ENCODE assay signal across 14 cellular contexts in genomic region chr13:28655566-28655965, GRCh38. TPM values are rescaled to one million over a fixed set of nuclear protein-coding genes. Genes with fewer than 3 reads are reported as not detected.
DNase-seq lines count a peak whose midpoint lies in the region; ATAC-seq, FAIRE-seq and TF ChIP-seq lines count a peak whose summit lies in the region.
"Had no signal": no experiment of that assay in that cellular context is flagged by ENCODE, and none has a peak within 500 bp of the region (broad histone marks: within the 10 kb centered on the region; RNA-seq: fewer than 3 reads in every experiment).

No MANE protein-coding gene starts in this region.

- no peak for TF ChIP-seq CTCF in DOHH2 (IDR thresholded peaks at IDR 0.05; ENCODE audit: low read depth, low read length, poor library complexity, severe bottlenecking)
- TF ChIP-seq CTCF in RWPE2 (IDR thresholded peaks at IDR 0.05; ENCODE audit: poor library complexity, severe bottlenecking), result no peak
- no peak for TF ChIP-seq CTCF in fibroblast of mammary gland (conservative IDR thresholded peaks at IDR 0.05; ENCODE audit: control insufficient read depth, insufficient read depth, low read depth, low read length)
- no peak for TF ChIP-seq CTCF in gastrocnemius medialis (IDR thresholded peaks at IDR 0.05 in 4 of 5, conservative IDR thresholded peaks at IDR 0.05 in 1 of 5)
- no peak for TF ChIP-seq CTCF in ascending aorta (IDR thresholded peaks at IDR 0.05)

- peak; percentile 55; the same call in 2 of the 3 replicates for ATAC-seq in RWPE2 (ENCODE audit: low read depth)
- ATAC-seq in gastrocnemius medialis, result no peak
- ATAC-seq in HG03571 (IDR thresholded peaks at IDR 0.05; ENCODE audit: unreplicated experiment), result no peak
- ATAC-seq: activated CD8-positive, alpha-beta memory T cell treated with anti-CD3 and anti-CD28 coated beads, Interleukin-2, amount 10 ng/mL, durations not matched to agents 7 days and 5 days had no signal

- DNase-seq in RWPE2 (ENCODE audit: low spot score), result no peak
- DNase-seq in fibroblast of mammary gland (ENCODE audit: low read depth), result peak; percentile 62
- DNase-seq in gastrocnemius medialis, result no peak
- no peak for DNase-seq in ascending aorta (ENCODE audit: low spot score in 2 of 2)
- no peak for DNase-seq in frontal cortex (ENCODE audit: low spot score in 2 of 2)
- DNase-seq: activated CD8-positive, alpha-beta memory T cell treated with anti-CD3 and anti-CD28 coated beads, Interleukin-2, amount 10 ng/mL, durations not matched to agents 7 days and 5 days; DMS79 treated with DMSO at 0.1 percent for 48 hours; effector CD4-positive, alpha-beta T cell; NCI-H1417; NCI-H69; RPMI8226; substantia nigra had no signal

- H3K4me3 ChIP-seq in DOHH2 (ENCODE audit: low read length) (no peak overlapping the region), RWPE2 (ENCODE audit: severe bottlenecking) (no peak overlapping the region), fibroblast of mammary gland (ENCODE audit: control insufficient read depth, low read depth, low read length) (no peak overlapping the region), gastrocnemius medialis (no peak overlapping the region), ascending aorta (no peak overlapping the region)

- H3K4me1 ChIP-seq in DOHH2 (ENCODE audit: control insufficient read depth, low read length) (peaks cover 34% of the 10 kb centered on the region), RWPE2 (ENCODE audit: insufficient read depth, poor library complexity, severe bottlenecking) (peaks cover 12% of the 10 kb centered on the region), gastrocnemius medialis (peaks cover 25 to 26% of the 10 kb centered on the region in 2 donors), ascending aorta (peaks cover 7 to 18% of the 10 kb centered on the region in 2 donors)

- H3K9me2 ChIP-seq in DOHH2 (replicated peaks; ENCODE audit: control insufficient read depth, low read length), result no peaks in the 10 kb centered on the region

- H3K9me3 ChIP-seq in DOHH2 (ENCODE audit: control insufficient read depth, insufficient read depth, low read length), result no peaks in the 10 kb centered on the region
- H3K9me3 ChIP-seq in RWPE2 (ENCODE audit: severe bottlenecking), result no peaks in the 10 kb centered on the region
- H3K9me3 ChIP-seq in gastrocnemius medialis, result no peaks in the 10 kb centered on the region
- H3K9me3 ChIP-seq in ascending aorta, result no peaks in the 10 kb centered on the region

- TF ChIP-seq POLR2A in gastrocnemius medialis (IDR thresholded peaks at IDR 0.05), result no peak

- H3K4me2 ChIP-seq in DOHH2 (ENCODE audit: low read length), result peak overlapping the region; percentile 25; the same call in 1 of the 2 replicates

- no peaks in the 10 kb centered on the region for H3K27me3 ChIP-seq in DOHH2 (ENCODE audit: control insufficient read depth, low read length)
- H3K27me3 ChIP-seq in RWPE2 (ENCODE audit: insufficient read depth, poor library complexity, severe bottlenecking), result no peaks in the 10 kb centered on the region
- H3K27me3 ChIP-seq in gastrocnemius medialis, result no peaks in the 10 kb centered on the region
- H3K27me3 ChIP-seq in ascending aorta, result no peaks in the 10 kb centered on the region

- FAIRE-seq in frontal cortex (lab: Jason Lieb, UNC), result no peak

- intact Hi-C loops in gastrocnemius medialis (cut with DNase I; ENCODE audit: low total_unique reads) (loop anchor here (10.0 kb wide), 2 partner anchors 521 to 1401 kb away; partner anchors contain the start of genes PAN3 and RPL21), ascending aorta (cut with DNase I) (loop anchor here (5.0 to 10.0 kb wide), 2 partner anchors 142 to 709 kb away; no protein-coding TSS in a partner anchor)

- in situ Hi-C loops in gastrocnemius medialis (cut with MboI; ENCODE audit: low sequenced_read_pairs in 4 of 4), result loop anchor here in 2 of 4 donors (10.0 to 25.0 kb wide), 2 partner anchors 59 to 518 kb away; partner anchors contain the start of genes PAN3 (in 1 of the 2) and SLC46A3 (in 1 of the 2)

- H3F3A ChIP-seq in DOHH2 (ENCODE audit: control insufficient read depth, insufficient read depth), result peaks cover 5% of the 10 kb centered on the region; the same call in 1 of the 2 replicates

- peaks cover 10% of the 10 kb centered on the region; the same call in 1 of the 2 replicates for H4K20me1 ChIP-seq in DOHH2 (ENCODE audit: control insufficient read depth, insufficient read depth, low read depth, low read length)

- peaks cover 52% of the 10 kb centered on the region for H3K79me2 ChIP-seq in DOHH2 (ENCODE audit: control insufficient read depth, low read length)

- H3K27ac ChIP-seq in DOHH2 (ENCODE audit: low read depth, low read length) (no peak overlapping the region), RWPE2 (ENCODE audit: poor library complexity, severe bottlenecking) (no peak overlapping the region), gastrocnemius medialis (peak overlapping the region; percentile 1 to 95 (median 50)), ascending aorta (no peak overlapping the region)

- peaks cover 23% of the 10 kb centered on the region for H3K36me3 ChIP-seq in DOHH2 (ENCODE audit: control insufficient read depth, low read length)
- H3K36me3 ChIP-seq in RWPE2 (ENCODE audit: low read depth), result peaks cover 17% of the 10 kb centered on the region
- H3K36me3 ChIP-seq in gastrocnemius medialis, result no peaks in the 10 kb centered on the region
- no peaks in the 10 kb centered on the region for H3K36me3 ChIP-seq in ascending aorta

RNA-seq across cellular contexts. Expression of gene POMP, which starts 3.4 kb away (rescaled TPM):
- total RNA-seq in gastrocnemius medialis, result 100 to 1,000 TPM; 162 to 188 (median 176) TPM
- 25.0 TPM for total RNA-seq in ascending aorta
- total RNA-seq in frontal cortex, result 46.5 TPM

Comparison
In these comparisons a context has a peak if more than half of its experiments do, and no peak if none do; other contexts are left out.
1. H3K27ac ChIP-seq: peak in gastrocnemius medialis (4 of 4); none in DOHH2 (single experiment), RWPE2 (single experiment) and ascending aorta (0 of 2).